In the genomic region with DNA sequence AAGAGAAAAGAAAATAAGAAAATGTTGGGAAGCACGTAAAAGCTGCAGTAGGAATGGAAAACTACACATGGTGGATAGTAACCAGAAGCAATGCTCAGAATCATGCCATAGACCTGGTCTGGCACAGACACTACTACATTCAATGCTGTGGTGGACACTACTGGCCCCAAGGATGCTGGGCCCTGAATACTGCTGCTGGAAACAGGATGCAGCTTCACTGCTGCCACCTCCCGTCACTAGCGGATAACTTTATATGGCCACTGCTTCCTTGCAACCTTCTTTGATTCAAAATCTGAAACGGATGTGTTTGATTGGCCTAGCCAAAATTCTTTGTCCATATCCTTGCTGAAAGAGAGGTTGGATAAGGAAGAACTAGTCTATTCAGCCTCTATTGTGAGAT, we compare ENCODE assay signal across 20 cellular contexts. TPM values are rescaled to one million over a fixed set of nuclear protein-coding genes. Genes with fewer than 3 reads are reported as not detected.
A peak's percentile ranks its signal among the peaks of the same experiment; 100 is the strongest.
DNase-seq lines count a peak whose midpoint lies in the region; TF ChIP-seq lines count a peak whose summit lies in the region.
"Had no signal": no experiment of that assay in that cellular context is flagged by ENCODE, and none has a peak within 500 bp of the region (broad histone marks: within the 10 kb centered on the region; RNA-seq: fewer than 3 reads in every experiment).

No MANE protein-coding gene starts in this region.

- H3K27ac ChIP-seq in neuronal stem cell (replicated peaks; ENCODE audit: low read length) = no peak overlapping the region
- H3K27ac ChIP-seq: KMS-11, Peyer's patch, SJCRH30, WERI-Rb-1 had no signal

- H3K9me3 ChIP-seq in Caco-2 = no peaks in the 10 kb centered on the region
- H3K9me3 ChIP-seq in Loucy (ENCODE audit: insufficient read depth, low read depth, low read length) = no peaks in the 10 kb centered on the region
- no peaks in the 10 kb centered on the region for H3K9me3 ChIP-seq in neuronal stem cell (replicated peaks in 1 of 2; ENCODE audit: control insufficient read depth in 2 of 2, insufficient read depth in 1 of 2, low read depth in 1 of 2, low read length in 2 of 2)
- H3K9me3 ChIP-seq: Peyer's patch, SJCRH30 had no signal

- H2BK5ac ChIP-seq in neuronal stem cell (ENCODE audit: low read length) = no peak overlapping the region

- no peaks in the 10 kb centered on the region for H3F3A ChIP-seq in Loucy (ENCODE audit: low read depth)

- TSS peak; percentile 82 for BruUV-seq in Caco-2 (replicated peaks; lab: Mats Ljungman, UMichigan)

- H3K4ac ChIP-seq in neuronal stem cell (ENCODE audit: low read length) = no peak overlapping the region

- H3K4me3 ChIP-seq in Caco-2 (ENCODE audit: low read depth, low read length) = no peak overlapping the region
- no peak overlapping the region for H3K4me3 ChIP-seq in Loucy (ENCODE audit: low read length, poor library complexity, severe bottlenecking)
- H3K4me3 ChIP-seq in choroid plexus epithelial cell (ENCODE audit: low read depth, low read length) = no peak overlapping the region
- no peak overlapping the region for H3K4me3 ChIP-seq in neuronal stem cell (ENCODE audit: low read length in 2 of 2)
- H3K4me3 ChIP-seq: GM12878, Peyer's patch, SJCRH30 had no signal

- H3K9ac ChIP-seq in Loucy (ENCODE audit: low read depth, low read length, poor library complexity, severe bottlenecking) (no peak overlapping the region), neuronal stem cell (ENCODE audit: low read depth, low read length, poor library complexity) (no peak overlapping the region)
- H3K9ac ChIP-seq: KMS-11 had no signal

- H3K27me3 ChIP-seq in Caco-2 (replicated peaks; ENCODE audit: control insufficient read depth, insufficient read depth, low read length) (no peaks in the 10 kb centered on the region), Loucy (ENCODE audit: insufficient read depth, low read length, poor library complexity, severe bottlenecking) (no peaks in the 10 kb centered on the region), neuronal stem cell (ENCODE audit: control insufficient read depth in 3 of 3, insufficient read depth in 3 of 3, low read depth in 1 of 3, low read length in 3 of 3) (peaks cover 0 to 7% (median 0%) of the 10 kb centered on the region in 3 experiments)
- H3K27me3 ChIP-seq: Peyer's patch, SJCRH30 had no signal

- CTCF ChIA-PET in Caco-2 (lab: Charles Lee) = interaction anchor here (0.6 to 1.4 kb wide), 8 partner anchors 31 to 140 kb away, joined by 3 to 10 read pairs (median 5); a partner anchor contains a TSS

- H2AFZ ChIP-seq in Loucy (ENCODE audit: low read length) (peak overlapping the region; percentile 88), neuronal stem cell (ENCODE audit: low read length) (peak overlapping the region; percentile 31)

- no peak overlapping the region for H3K18ac ChIP-seq in neuronal stem cell (ENCODE audit: low read length)

- POLR2A ChIA-PET in Caco-2 (lab: Charles Lee) = interaction anchor here (0.6 to 1.4 kb wide), 3 partner anchors 31 to 94 kb away, joined by 3 to 17 read pairs (median 7); a partner anchor contains a TSS

- H2BK15ac ChIP-seq in neuronal stem cell (ENCODE audit: low read length) = no peak overlapping the region

- H3K27ac Mint-ChIP-seq in Caco-2 (ENCODE audit: unreplicated experiment) = peak overlapping the region; percentile 79
- H3K27ac Mint-ChIP-seq: memory B cell; T-helper 1 cell treated with Interleukin-12 subunit alpha and Interleukin-12 subunit beta and Interleukin-4 antibody, amounts not matched to agents 30 μg/mL and 1 μg/mL, for 36 hours had no signal

- no peak overlapping the region for H4K8ac ChIP-seq in neuronal stem cell (ENCODE audit: low read depth, low read length)

- peaks cover 22% of the 10 kb centered on the region for H3K4me1 ChIP-seq in Caco-2
- peaks cover 5% of the 10 kb centered on the region for H3K4me1 ChIP-seq in Loucy (ENCODE audit: insufficient read depth, low read length, poor library complexity, severe bottlenecking)
- no peaks in the 10 kb centered on the region for H3K4me1 ChIP-seq in neuronal stem cell (ENCODE audit: control insufficient read depth in 2 of 2, insufficient read depth in 1 of 2, low read depth in 1 of 2, low read length in 2 of 2)
- H3K4me1 ChIP-seq: Peyer's patch, SJCRH30 had no signal

- no peaks in the 10 kb centered on the region for H3K27me3 Mint-ChIP-seq in Caco-2 (ENCODE audit: insufficient read depth, unreplicated experiment)
- H3K27me3 Mint-ChIP-seq: CD4-positive, alpha-beta memory T cell; memory B cell had no signal

- no peak overlapping the region for H2BK12ac ChIP-seq in neuronal stem cell (ENCODE audit: low read length)

- no peaks in the 10 kb centered on the region for H4K20me1 ChIP-seq in Loucy (ENCODE audit: insufficient read depth, low read length, poor library complexity, severe bottlenecking)

- H3K4me1 Mint-ChIP-seq in Caco-2 (ENCODE audit: low read depth, unreplicated experiment) = peaks cover 12% of the 10 kb centered on the region
- H3K4me1 Mint-ChIP-seq: CD4-positive, alpha-beta memory T cell; memory B cell had no signal

- H3K79me2 ChIP-seq in Loucy (ENCODE audit: insufficient read depth, low read length) = no peaks in the 10 kb centered on the region

- no peaks in the 10 kb centered on the region for H3K9me3 Mint-ChIP-seq in Caco-2 (ENCODE audit: unreplicated experiment)
- H3K9me3 Mint-ChIP-seq: CD4-positive, alpha-beta memory T cell; memory B cell; T-helper 1 cell treated with Interleukin-12 subunit alpha and Interleukin-12 subunit beta and Interleukin-4 antibody, amounts not matched to agents 30 μg/mL and 1 μg/mL, for 36 hours had no signal

- H3K9me2 ChIP-seq in Loucy (replicated peaks; ENCODE audit: low read depth, low read length) = no peaks in the 10 kb centered on the region

- H3K4me3 Mint-ChIP-seq in Caco-2 (ENCODE audit: unreplicated experiment) = peak overlapping the region; percentile 0
- H3K4me3 Mint-ChIP-seq: CD4-positive, alpha-beta memory T cell; memory B cell; T-helper 1 cell treated with Interleukin-12 subunit alpha and Interleukin-12 subunit beta and Interleukin-4 antibody, amounts not matched to agents 30 μg/mL and 1 μg/mL, for 36 hours had no signal

- DNase-seq in Caco-2 = no peak
- peak; percentile 31 for DNase-seq in choroid plexus epithelial cell (ENCODE audit: low read depth)
- no peak for DNase-seq in neuronal stem cell (ENCODE audit: low spot score)
- no peak for DNase-seq in SKM-1 treated with dmso at 0.1 percent for 144 hours (lab: John Stamatoyannopoulos, UW; ENCODE audit: unreplicated experiment)
- no peak for DNase-seq in anterior cingulate cortex (lab: John Stamatoyannopoulos, UW)
- DNase-seq in Kasumi-1 (lab: John Stamatoyannopoulos, UW) = no peak
- DNase-seq: CD4-positive, alpha-beta memory T cell; DMS153; kidney glomerular epithelial cell; NCI-H1694; NCI-H345; Peyer's patch; SJCRH30; stimulated activated CD4-positive, alpha-beta T cell treated with anti-CD3 and anti-CD28 coated beads, Interleukin-12 subunit alpha, Interleukin-12 subunit beta, amount 100 ng/mL, for 4 hours; WERI-Rb-1 had no signal

- no CpG with 5 or more reads among the region's 4 CpGs for WGBS in neuronal stem cell (ENCODE audit: extremely low coverage in 2 of 2, insufficient read length in 2 of 2, insufficient replicate concordance in 1 of 2), 2 donors

- H3K36me3 ChIP-seq in Caco-2 (ENCODE audit: control insufficient read depth, insufficient read depth, low read length) (no peaks in the 10 kb centered on the region), Loucy (ENCODE audit: insufficient read depth, low read length) (no peaks in the 10 kb centered on the region), neuronal stem cell (replicated peaks in 1 of 2; ENCODE audit: control insufficient read depth in 2 of 2, insufficient read depth in 2 of 2, low read length in 2 of 2) (no peaks in the 10 kb centered on the region)
- H3K36me3 ChIP-seq: Peyer's patch, SJCRH30, WERI-Rb-1 had no signal

- H3K4me2 ChIP-seq in Loucy (ENCODE audit: low read depth, low read length, poor library complexity, severe bottlenecking) (no peak overlapping the region), neuronal stem cell (ENCODE audit: insufficient read depth, low read length, poor library complexity, severe bottlenecking) (no peak overlapping the region)
- H3K4me2 ChIP-seq: KMS-11 had no signal

- H4K91ac ChIP-seq in neuronal stem cell (ENCODE audit: low read depth, low read length, poor library complexity) = no peak overlapping the region

- no peak overlapping the region for H3K14ac ChIP-seq in neuronal stem cell (ENCODE audit: low read length)

- no peaks in the 10 kb centered on the region for H3K79me1 ChIP-seq in neuronal stem cell (ENCODE audit: low read depth, low read length)

- H3K23ac ChIP-seq in neuronal stem cell (ENCODE audit: low read depth, low read length, poor library complexity) = no peak overlapping the region

- H2AK5ac ChIP-seq in neuronal stem cell (ENCODE audit: low read depth, low read length) = no peak overlapping the region

- intact Hi-C loops in Caco-2 (cut with micrococcal nuclease; ENCODE audit: unreplicated experiment) = loop anchor here (1.0 kb wide), 2 partner anchors 31 to 38 kb away; a partner anchor contains a TSS

- no peaks in the 10 kb centered on the region for H3K36me3 Mint-ChIP-seq in Caco-2 (ENCODE audit: insufficient read depth, unreplicated experiment)
- H3K36me3 Mint-ChIP-seq: CD4-positive, alpha-beta memory T cell; memory B cell had no signal

- TF ChIP-seq CTCF in Caco-2 (IDR thresholded peaks at IDR 0.05; ENCODE audit: insufficient read depth in 1 of 2, low read depth in 1 of 2, low read length in 1 of 2, severe bottlenecking in 1 of 2, unreplicated experiment in 1 of 2) = no peak
- TF ChIP-seq CTCF in Loucy (conservative IDR thresholded peaks at IDR 0.05; ENCODE audit: low read length) = no peak
- TF ChIP-seq CTCF in choroid plexus epithelial cell (conservative IDR thresholded peaks at IDR 0.05; ENCODE audit: low read depth, low read length) = peak; percentile 37

- H2BK120ac ChIP-seq in neuronal stem cell (ENCODE audit: low read depth, low read length) = no peak overlapping the region

RNA-seq across cellular contexts. Expression of a gene that starts 30.7 kb away (rescaled TPM):
- total RNA-seq in Caco-2 (2022) = 89.8 and 92.9 TPM in 2 replicates
- polyA plus RNA-seq in neuronal stem cell (2013, experiment 1 of 2) = 34.7 TPM
- polyA plus RNA-seq in neuronal stem cell (2013, experiment 2 of 2) = 37.2 TPM
- total RNA-seq: CD4-positive, alpha-beta memory T cell had no signal
- polyA plus RNA-seq: CD4-positive, alpha-beta memory T cell had no signal

RNA-seq across cellular contexts. Expression of a gene that starts 41.7 kb away (rescaled TPM):
- 52.1 and 53.1 TPM in 2 replicates for total RNA-seq in Caco-2 (2022)
- polyA plus RNA-seq in neuronal stem cell (2013, experiment 1 of 2) = 19.9 TPM
- 19.9 TPM for polyA plus RNA-seq in neuronal stem cell (2013, experiment 2 of 2)
